In the genomic region with DNA sequence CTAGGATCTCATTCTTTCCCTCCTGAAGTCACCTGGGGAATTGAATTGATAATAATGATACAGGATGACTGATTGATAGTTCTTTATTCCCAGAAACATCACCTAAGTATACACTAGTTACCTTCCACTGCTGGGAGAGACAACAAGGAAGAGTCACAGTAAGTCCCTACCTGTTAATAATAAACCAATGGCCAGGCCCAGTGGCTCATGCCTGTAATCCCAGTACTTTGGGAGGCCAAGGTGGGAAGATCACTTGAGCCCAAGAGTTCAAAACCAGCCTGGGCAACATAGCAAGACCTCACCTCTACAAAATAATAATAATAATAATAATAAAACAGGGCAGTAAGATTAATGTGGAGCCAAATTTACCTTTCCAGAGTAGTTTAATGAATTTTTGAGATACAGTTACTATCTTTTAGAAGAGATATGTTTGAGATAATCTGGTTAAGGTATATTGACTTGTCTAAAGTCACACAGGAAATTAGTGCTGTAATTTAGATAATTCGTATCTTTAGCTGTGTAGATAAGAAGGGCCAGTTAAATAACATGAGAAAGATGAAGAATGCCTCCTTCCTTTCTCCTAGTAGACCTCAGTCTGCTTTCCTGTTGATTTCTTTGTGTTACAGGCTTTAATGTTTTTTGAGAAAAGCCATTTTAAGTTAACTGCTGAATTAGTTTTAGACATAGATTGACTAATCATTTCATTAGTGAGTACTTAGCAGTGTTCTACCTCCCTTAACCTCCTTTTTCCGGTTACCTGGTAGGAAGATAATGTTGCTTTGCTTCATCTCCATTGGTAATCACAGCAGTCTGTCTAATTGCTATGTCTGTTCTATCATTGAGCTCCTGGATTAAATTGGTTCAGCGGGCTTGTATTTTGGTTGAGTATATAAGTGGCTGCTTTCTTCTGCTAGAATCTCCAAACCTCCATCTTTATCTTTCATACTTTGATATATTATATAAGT, we compare ENCODE assay signal across 11 cellular contexts. TPM values are rescaled to one million over a fixed set of nuclear protein-coding genes. Genes with fewer than 3 reads are reported as not detected.
A peak's percentile ranks its signal among the peaks of the same experiment; 100 is the strongest.
DNase-seq lines count a peak whose midpoint lies in the region; ATAC-seq and TF ChIP-seq lines count a peak whose summit lies in the region.
"Had no signal": no experiment of that assay in that cellular context is flagged by ENCODE, and none has a peak within 500 bp of the region (broad histone marks: within the 10 kb centered on the region; RNA-seq: fewer than 3 reads in every experiment).

No MANE protein-coding gene starts in this region.

- H3K4me3 ChIP-seq in BLaER1 treated with 17β-estradiol and CSF1 and Interleukin-3, amounts not matched to agents 10 nM and 100 nM: peak overlapping the region in 2 of 10 experiments; percentile 15 to 21; a peak in 4 of 20 replicates
- no peak overlapping the region for H3K4me3 ChIP-seq in Peyer's patch
- no peak overlapping the region for H3K4me3 ChIP-seq in dorsolateral prefrontal cortex
- no peak overlapping the region for H3K4me3 ChIP-seq in osteoblast (ENCODE audit: insufficient read depth, low read length)
- H3K4me3 ChIP-seq in right atrium auricular region: no peak overlapping the region
- H3K4me3 ChIP-seq: PC-9 had no signal

- peaks cover 43 to 100% (median 87%) of the 10 kb centered on the region in 10 experiments for H3K4me1 ChIP-seq in BLaER1 treated with 17β-estradiol and CSF1 and Interleukin-3, amounts not matched to agents 10 nM and 100 nM
- H3K4me1 ChIP-seq in Peyer's patch: peaks cover 5 to 76% (median 20%) of the 10 kb centered on the region in 4 donors
- H3K4me1 ChIP-seq in osteoblast (ENCODE audit: insufficient read depth, low read length): peaks cover 24% of the 10 kb centered on the region
- peaks cover 0 to 15% of the 10 kb centered on the region in 2 donors for H3K4me1 ChIP-seq in right atrium auricular region

- H3K9me3 ChIP-seq in BLaER1 treated with 17β-estradiol and CSF1 and Interleukin-3, amounts not matched to agents 10 nM and 100 nM (replicated peaks in 1 of 11): peaks cover 0 to 21% (median 0%) of the 10 kb centered on the region in 11 experiments; a peak in 4 of 22 replicates
- H3K9me3 ChIP-seq in Peyer's patch: no peaks in the 10 kb centered on the region
- H3K9me3 ChIP-seq in osteoblast (ENCODE audit: low read depth, low read length): no peaks in the 10 kb centered on the region
- no peaks in the 10 kb centered on the region for H3K9me3 ChIP-seq in right atrium auricular region

- H3K36me3 ChIP-seq in BLaER1 treated with 17β-estradiol and CSF1 and Interleukin-3, amounts not matched to agents 10 nM and 100 nM: peaks cover 0 to 48% (median 14%) of the 10 kb centered on the region in 11 experiments; a peak in 15 of 22 replicates
- H3K36me3 ChIP-seq in Peyer's patch (no peaks in the 10 kb centered on the region), osteoblast (ENCODE audit: insufficient read depth, low read length) (no peaks in the 10 kb centered on the region), right atrium auricular region (no peaks in the 10 kb centered on the region)

- intact Hi-C loops in dorsolateral prefrontal cortex (cut with DNase I) (no loop called here), posterior cingulate gyrus (cut with DNase I) (no loop called here)

- H3K27ac ChIP-seq in BLaER1 treated with 17β-estradiol and CSF1 and Interleukin-3, amounts not matched to agents 10 nM and 100 nM: peak overlapping the region; percentile 2 to 100 (median 77); a peak in 20 of 22 replicates
- H3K27ac ChIP-seq in Peyer's patch: peak overlapping the region; percentile 51 to 100 (median 83)
- peak overlapping the region; percentile 20 to 92 (median 79) for H3K27ac ChIP-seq in dorsolateral prefrontal cortex
- peak overlapping the region; percentile 60 for H3K27ac ChIP-seq in osteoblast (ENCODE audit: low read depth, low read length)
- peak overlapping the region in 1 of 2 donors; percentile 63 for H3K27ac ChIP-seq in right atrium auricular region
- H3K27ac ChIP-seq: PC-9 had no signal

- H4K20me1 ChIP-seq in BLaER1 treated with 17β-estradiol and CSF1 and Interleukin-3, amounts not matched to agents 10 nM and 100 nM: no peaks in the 10 kb centered on the region; a peak in 1 of 22 replicates
- H4K20me1 ChIP-seq in osteoblast (ENCODE audit: insufficient read depth, low read length): peaks cover 43% of the 10 kb centered on the region

- H2AFZ ChIP-seq in osteoblast (ENCODE audit: low read length): no peak overlapping the region
- H2AFZ ChIP-seq: PC-9 had no signal

- H3K9ac ChIP-seq in BLaER1 treated with 17β-estradiol and CSF1 and Interleukin-3, amounts not matched to agents 10 nM and 100 nM: peak overlapping the region in 7 of 11 experiments; percentile 22 to 86 (median 61); a peak in 13 of 22 replicates

- H3K4me2 ChIP-seq in BLaER1 treated with 17β-estradiol and CSF1 and Interleukin-3, amounts not matched to agents 10 nM and 100 nM: peak overlapping the region in 8 of 11 experiments; percentile 46 to 98 (median 66); a peak in 16 of 22 replicates
- peak overlapping the region; percentile 18 for H3K4me2 ChIP-seq in osteoblast (ENCODE audit: insufficient read depth, low read length)
- H3K4me2 ChIP-seq: PC-9 had no signal

- H3K79me2 ChIP-seq in osteoblast (ENCODE audit: insufficient read depth, low read length): peaks cover 94% of the 10 kb centered on the region

- no peak for ATAC-seq in GM21381 (IDR thresholded peaks at IDR 0.05; ENCODE audit: unreplicated experiment)

- H3K27me3 ChIP-seq in BLaER1 treated with 17β-estradiol and CSF1 and Interleukin-3, amounts not matched to agents 10 nM and 100 nM: no peaks in the 10 kb centered on the region
- H3K27me3 ChIP-seq in Peyer's patch: no peaks in the 10 kb centered on the region
- H3K27me3 ChIP-seq in dorsolateral prefrontal cortex: no peaks in the 10 kb centered on the region
- no peaks in the 10 kb centered on the region for H3K27me3 ChIP-seq in osteoblast (ENCODE audit: insufficient read depth, low read length)
- H3K27me3 ChIP-seq in right atrium auricular region: no peaks in the 10 kb centered on the region

- no peak for TF ChIP-seq POLR2A in Peyer's patch (IDR thresholded peaks at IDR 0.05)

- DNase-seq in Peyer's patch (no peak), dorsolateral prefrontal cortex (no peak), osteoblast (ENCODE audit: insufficient read length, low spot score, missing footprints) (no peak), A172 (ENCODE audit: low spot score) (no peak), right atrium auricular region (ENCODE audit: low spot score) (no peak), posterior cingulate gyrus (no peak)
- DNase-seq: activated effector memory CD4-positive, alpha-beta T cell treated with Interleukin-2 at 50 U/mL for 16 hours; H9; PC-9 had no signal

- TF ChIP-seq CTCF in Peyer's patch (IDR thresholded peaks at IDR 0.05) (no peak), dorsolateral prefrontal cortex (IDR thresholded peaks at IDR 0.05 in 54 of 56, conservative IDR thresholded peaks at IDR 0.05 in 2 of 56; ENCODE audit: low read depth in 1 of 56, partially characterized antibody in 56 of 56) (no peak), osteoblast (IDR thresholded peaks at IDR 0.05; ENCODE audit: extremely low read depth, low read depth, low read length) (no peak), right atrium auricular region (IDR thresholded peaks at IDR 0.05) (no peak)

RNA-seq across cellular contexts. Expression of a gene that starts 22.0 kb away (rescaled TPM):
- 100 to 1,000 TPM in 1 of 4 donors, 10 to 100 TPM in 3; 24.7 to 170 (median 33.7) TPM for total RNA-seq in Peyer's patch
- total RNA-seq in dorsolateral prefrontal cortex: 100 to 1,000 TPM in 80 of 120 experiments, 10 to 100 TPM in 40; 58.5 to 148 (median 109) TPM
- total RNA-seq in osteoblast: 14.1 and 20.3 TPM in 2 replicates
- total RNA-seq in A172 (2014; rRNA removed; shearing (Covaris generic)): 10.3 and 11.9 TPM in 2 replicates
- 10 to 100 TPM; 19.8 to 20.8 TPM for total RNA-seq in right atrium auricular region

RNA-seq across cellular contexts. Expression of a gene that starts 54.8 kb away (rescaled TPM):
- 1 to 10 TPM in 3 of 4 donors, under 1 TPM in 1; 0.88 to 5.8 (median 2.3) TPM for total RNA-seq in Peyer's patch
- total RNA-seq in dorsolateral prefrontal cortex: 10 to 100 TPM in 94 of 120 experiments, 1 to 10 TPM in 26; 5.1 to 18.3 (median 12.0) TPM
- total RNA-seq in osteoblast: 4.7 and 5.6 TPM in 2 replicates
- total RNA-seq in A172 (2014; rRNA removed; shearing (Covaris generic)): 3.5 and 4.2 TPM in 2 replicates
- under 1 TPM; 0.52 to 0.59 TPM for total RNA-seq in right atrium auricular region
